Comparison of ENCODE assay signal across 9 cellular contexts in genomic region chrX:19772306-19772705, GRCh38.
A peak's percentile ranks its signal among the peaks of the same experiment; 100 is the strongest.
DNase-seq lines count a peak whose midpoint lies in the region; ATAC-seq, FAIRE-seq and TF ChIP-seq lines count a peak whose summit lies in the region.
"Had no signal": no experiment of that assay in that cellular context is flagged by ENCODE, and none has a peak within 500 bp of the region (broad histone marks: within the 10 kb centered on the region; RNA-seq: fewer than 3 reads in every experiment).

No MANE protein-coding gene starts in this region.

- peak overlapping the region; percentile 68 for H3K14ac ChIP-seq in IMR-90 (replicated peaks; ENCODE audit: low read depth, low read length)

- H4K20me1 ChIP-seq in IMR-90 (ENCODE audit: insufficient read depth, low read length) (no peaks in the 10 kb centered on the region), K562 (replicated peaks; ENCODE audit: control insufficient read depth, insufficient read depth, low read length) (no peaks in the 10 kb centered on the region)

- H2AK5ac ChIP-seq in IMR-90 (ENCODE audit: low read depth, low read length), result no peak overlapping the region

- H3K4me3 ChIP-seq in IMR-90 (ENCODE audit: insufficient read depth, low read depth, low read length) (no peak overlapping the region), K562 (no peak overlapping the region), muscle layer of duodenum (ENCODE audit: low read depth in 1 of 2, low read length in 2 of 2) (no peak overlapping the region)

- H2AFZ ChIP-seq in IMR-90 (replicated peaks; ENCODE audit: low read length, poor library complexity) (peak overlapping the region; percentile 7), K562 (ENCODE audit: low read depth, low read length) (no peak overlapping the region)

- dilution Hi-C loops in IMR-90 (cut with HindIII; ENCODE audit: low sequenced_read_pairs, unreplicated experiment), result no loop called here

- no peak for TF ChIP-seq RAD21 in IMR-90 (IDR thresholded peaks at IDR 0.05; ENCODE audit: low read length)
- TF ChIP-seq RAD21 in K562 (CRISPR knock-in tag; conservative IDR thresholded peaks at IDR 0.05 in 1 of 2, IDR thresholded peaks at IDR 0.05 in 1 of 2), result no peak

- ATAC-seq in IMR-90 (ENCODE audit: low read depth), result peak; percentile 44; the same call in 1 of the 2 replicates
- no peak for ATAC-seq in K562
- ATAC-seq in HG02981 (IDR thresholded peaks at IDR 0.05; ENCODE audit: unreplicated experiment), result no peak

- H2BK120ac ChIP-seq in IMR-90 (ENCODE audit: low read depth, low read length), result peak overlapping the region; percentile 72; the same call in 1 of the 2 replicates

- TF ChIP-seq POLR2A in IMR-90 (IDR thresholded peaks at IDR 0.05; ENCODE audit: low read depth, low read length) (no peak), K562 (conservative IDR thresholded peaks at IDR 0.05) (no peak)

- BruUV-seq in IMR-90 (replicated peaks; lab: Mats Ljungman, UMichigan) (no TSS peak), K562 (replicated peaks; lab: Mats Ljungman, UMichigan) (no TSS peak)

- no peak overlapping the region for H2AK9ac ChIP-seq in IMR-90 (replicated peaks; ENCODE audit: low read depth, low read length, poor library complexity)

- H3K27ac ChIP-seq in IMR-90 (ENCODE audit: insufficient read depth, low read length), result peak overlapping the region; percentile 5; the same call in 1 of the 2 replicates
- no peak overlapping the region for H3K27ac ChIP-seq in K562 (ENCODE audit: extremely low read depth, low read depth, low read length)
- H3K27ac ChIP-seq in muscle layer of duodenum (ENCODE audit: low read length), result peak overlapping the region; percentile 45

- peaks cover 0 to 11% of the 10 kb centered on the region in 2 experiments; a peak in 2 of 4 replicates for H3K79me1 ChIP-seq in IMR-90 (ENCODE audit: low read depth in 1 of 2, low read length in 2 of 2)

- peak overlapping the region; percentile 53 for H2BK5ac ChIP-seq in IMR-90 (ENCODE audit: low read depth, low read length, poor library complexity, severe bottlenecking)

- in situ Hi-C loops in IMR-90 (cut with MboI; ENCODE audit: low sequenced_read_pairs), result no loop called here
- in situ Hi-C loops in K562 (cut with MboI), result no loop called here

- no peaks in the 10 kb centered on the region for H3K36me3 ChIP-seq in IMR-90 (ENCODE audit: control insufficient read depth, insufficient read depth, low read length)
- no peaks in the 10 kb centered on the region for H3K36me3 ChIP-seq in K562 (ENCODE audit: control insufficient read depth, insufficient read depth, low read length)
- no peaks in the 10 kb centered on the region for H3K36me3 ChIP-seq in muscle layer of duodenum (ENCODE audit: control insufficient read depth in 1 of 2, insufficient read depth in 2 of 2, low read length in 2 of 2)

- peak overlapping the region; percentile 96 for H3K18ac ChIP-seq in IMR-90 (ENCODE audit: low read depth, low read length)

- intact Hi-C loops in IMR-90 (cut with micrococcal nuclease) (no loop called here), K562 (cut with micrococcal nuclease) (no loop called here)

- peak overlapping the region; percentile 71 to 72; a peak in 2 of 4 replicates for H4K8ac ChIP-seq in IMR-90 (ENCODE audit: low read depth in 2 of 2, low read length in 2 of 2)

- H3K9me1 ChIP-seq in IMR-90 (ENCODE audit: insufficient read depth, low read length) (no peaks in the 10 kb centered on the region), K562 (ENCODE audit: control insufficient read depth, insufficient read depth, low read length) (no peaks in the 10 kb centered on the region)

- H3K9me3 ChIP-seq in IMR-90 (ENCODE audit: control insufficient read depth, insufficient read depth, low read length), result no peaks in the 10 kb centered on the region
- H3K9me3 ChIP-seq in K562 (replicated peaks; ENCODE audit: control insufficient read depth, insufficient read depth, low read depth, low read length), result no peaks in the 10 kb centered on the region
- no peaks in the 10 kb centered on the region for H3K9me3 ChIP-seq in muscle layer of duodenum (ENCODE audit: control insufficient read depth in 1 of 2, low read length in 2 of 2)

- no peaks in the 10 kb centered on the region for H3K79me2 ChIP-seq in K562 (ENCODE audit: control insufficient read depth, insufficient read depth, low read length)

- peak overlapping the region; percentile 38; the same call in 1 of the 2 replicates for H4K91ac ChIP-seq in IMR-90 (ENCODE audit: insufficient read depth, low read depth, low read length)

- H3K23ac ChIP-seq in IMR-90 (ENCODE audit: low read depth, low read length), result peak overlapping the region; percentile 38; the same call in 1 of the 2 replicates

- peak overlapping the region; percentile 59; the same call in 1 of the 2 replicates for H2BK20ac ChIP-seq in IMR-90 (ENCODE audit: low read depth, low read length)

- peak; percentile 8 for DNase-seq in AG09319 (ENCODE audit: extremely low read depth, low read depth)
- DNase-seq in IMR-90, result peak; percentile 38
- DNase-seq in K562 (ENCODE audit: extremely low read depth in 1 of 4, low spot score in 3 of 4), result no peak
- no peak for DNase-seq in nucleus accumbens (lab: John Stamatoyannopoulos, UW)
- DNase-seq in SHP77 (lab: John Stamatoyannopoulos, UW), result no peak
- DNase-seq in activated CD4-positive, CD25-positive, alpha-beta regulatory T cell (lab: John Stamatoyannopoulos, UW), result no peak

- FAIRE-seq in K562 (lab: Jason Lieb, UNC), result no peak
- FAIRE-seq: G401.6 had no signal

- TF ChIP-seq CTCF in AG09319 (IDR thresholded peaks at IDR 0.05; ENCODE audit: low read depth, low read length) (no peak), IMR-90 (conservative IDR thresholded peaks at IDR 0.05; ENCODE audit: low read depth, low read length) (no peak), K562 (IDR thresholded peaks at IDR 0.05 in 2 of 3, conservative IDR thresholded peaks at IDR 0.05 in 1 of 3; ENCODE audit: insufficient read depth in 2 of 3, low read depth in 1 of 3, low read length in 3 of 3) (no peak)

- peak overlapping the region; percentile 50; the same call in 1 of the 2 replicates for H3K4ac ChIP-seq in IMR-90 (ENCODE audit: low read depth, low read length)

- WGBS in IMR-90 (ENCODE audit: extremely low coverage in 2 of 2, insufficient read length in 1 of 2), 2 experiments, result no CpG with 5 or more reads among the region's 4 CpGs
- WGBS in K562 (ENCODE audit: insufficient coverage, low coverage, missing lambda C conversion rate), result 0% methylated on average over 4 of the region's 4 CpGs

- TF ChIP-seq EP300 in K562 (IDR thresholded peaks at IDR 0.05; ENCODE audit: low read length), result no peak

- H3K4me2 ChIP-seq in IMR-90 (ENCODE audit: low read depth, low read length) (peak overlapping the region; percentile 75; the same call in 1 of the 2 replicates), K562 (ENCODE audit: insufficient read depth, low read length) (no peak overlapping the region)

- H2BK15ac ChIP-seq in IMR-90 (ENCODE audit: low read depth, low read length), result no peak overlapping the region

- H3K9ac ChIP-seq in IMR-90 (ENCODE audit: low read depth, low read length) (no peak overlapping the region), K562 (ENCODE audit: insufficient read depth in 1 of 2, low read depth in 2 of 2, low read length in 2 of 2) (no peak overlapping the region)

- no peaks in the 10 kb centered on the region for H3K27me3 ChIP-seq in IMR-90 (ENCODE audit: control insufficient read depth, insufficient read depth, low read length)
- no peaks in the 10 kb centered on the region; a peak in 1 of 5 replicates for H3K27me3 ChIP-seq in K562 (ENCODE audit: control insufficient read depth in 2 of 2, insufficient read depth in 2 of 2, low read length in 2 of 2)
- no peaks in the 10 kb centered on the region for H3K27me3 ChIP-seq in muscle layer of duodenum (ENCODE audit: low read depth, low read length)

- CTCF ChIA-PET in IMR-90 (lab: Yijun Ruan, JAX), result no interaction called here
- CTCF ChIA-PET in K562 (lab: Yijun Ruan, JAX; ENCODE audit: low intra/inter-chr PET ratio), result no interaction called here

- H3K4me1 ChIP-seq in IMR-90 (ENCODE audit: control insufficient read depth, insufficient read depth, low read length) (peaks cover 11% of the 10 kb centered on the region), K562 (replicated peaks in 1 of 2; ENCODE audit: control insufficient read depth in 2 of 2, insufficient read depth in 2 of 2, low read length in 2 of 2) (no peaks in the 10 kb centered on the region), muscle layer of duodenum (ENCODE audit: control insufficient read depth in 1 of 2, insufficient read depth in 2 of 2, low read length in 2 of 2) (peaks cover 0 to 14% of the 10 kb centered on the region in 2 donors)

- H3K56ac ChIP-seq in IMR-90 (ENCODE audit: extremely low read depth, insufficient read depth, low read length), result no peak overlapping the region

- POLR2A ChIA-PET in IMR-90 (lab: Charles Lee; ENCODE audit: unreplicated experiment) (no interaction called here), K562 (lab: Yijun Ruan, JAX) (no interaction called here)

- H4K5ac ChIP-seq in IMR-90 (ENCODE audit: low read depth, low read length), result peak overlapping the region; percentile 88; the same call in 1 of the 2 replicates

TF ChIP-seq in IMR-90, 13 proteins besides CTCF, POLR2A, EP300 and RAD21 (continues in another document):
- no peak for TF ChIP-seq MAZ (IDR thresholded peaks at IDR 0.05; ENCODE audit: borderline replicate concordance, low read depth, low read length)
- TF ChIP-seq RCOR1 (IDR thresholded peaks at IDR 0.05; ENCODE audit: insufficient replicate concordance, low read length), result no peak
- no peak for TF ChIP-seq RFX5 (IDR thresholded peaks at IDR 0.05; ENCODE audit: low read depth, low read length)
- TF ChIP-seq CEBPB (IDR thresholded peaks at IDR 0.05; ENCODE audit: low read depth, low read length), result no peak
- TF ChIP-seq MXI1 (IDR thresholded peaks at IDR 0.05; ENCODE audit: borderline replicate concordance, low read depth, low read length), result no peak

TF ChIP-seq in K562, 482 proteins besides CTCF, POLR2A, EP300 and RAD21:
- TF ChIP-seq LARP7 (IDR thresholded peaks at IDR 0.05), result no peak
- peak; percentile 19; the same call in 1 of the 2 replicates for TF ChIP-seq VEZF1 (CRISPR knock-in tag; IDR thresholded peaks at IDR 0.05)

Comparison
In these comparisons a context has a peak if more than half of its experiments do, and no peak if none do; other contexts are left out.
1. DNase-seq: peak in AG09319 (single experiment) and IMR-90 (single experiment); none in K562 (0 of 4), nucleus accumbens (0 of 56), SHP77 (0 of 2) and activated CD4-positive, CD25-positive, alpha-beta regulatory T cell (0 of 4).